ENCODE assay signal across 13 cellular contexts in the genomic region with DNA sequence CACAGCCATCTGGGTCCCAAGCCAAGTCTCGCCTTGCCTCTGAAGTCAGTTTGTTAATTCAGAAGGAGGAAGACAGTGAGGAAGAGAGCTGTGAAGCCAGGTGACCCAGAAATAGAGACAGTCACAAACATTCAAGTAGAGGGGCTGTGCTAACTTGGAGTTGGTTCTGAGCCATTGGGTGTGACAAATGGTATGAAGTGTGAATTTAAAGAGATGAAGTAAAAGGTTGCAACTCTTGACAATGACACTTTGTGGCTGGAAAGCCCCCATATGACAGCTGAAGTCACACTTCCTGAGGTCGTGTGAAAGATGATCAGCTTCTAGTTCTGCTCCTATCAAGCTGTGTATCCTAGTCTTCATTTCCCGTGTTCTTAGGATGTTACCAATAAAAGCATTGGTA.
A peak's percentile ranks its signal among the peaks of the same experiment; 100 is the strongest.
DNase-seq lines count a peak whose midpoint lies in the region; ATAC-seq and TF ChIP-seq lines count a peak whose summit lies in the region.
"Had no signal": no experiment of that assay in that cellular context is flagged by ENCODE, and none has a peak within 500 bp of the region (broad histone marks: within the 10 kb centered on the region; RNA-seq: fewer than 3 reads in every experiment).

No MANE protein-coding gene starts in this region.

- DNase-seq in neural crest cell (ENCODE audit: low read depth, low spot score): no peak
- no peak for DNase-seq in activated CD4-positive, alpha-beta T cell treated with anti-CD3 and anti-CD28 coated beads, Interleukin-2, amount 50 U/mL, for 1 hour
- no peak for DNase-seq in NCI-H526 treated with DMSO at 0.1 percent for 48 hours (lab: John Stamatoyannopoulos, UW)
- no peak for DNase-seq in activated naive CD4-positive, alpha-beta T cell (lab: John Stamatoyannopoulos, UW)
- DNase-seq: activated CD8-positive, alpha-beta memory T cell treated with anti-CD3 and anti-CD28 coated beads, Interleukin-2, amount 50 U/mL, for 48 hours; hypothalamus; mesenchymal stem cell; NCI-H2029; right cardiac atrium had no signal

- peaks cover 3% of the 10 kb centered on the region for H3K27me3 Mint-ChIP-seq in neural crest cell (ENCODE audit: low read depth)

- peak overlapping the region; percentile 37 for H3K27ac Mint-ChIP-seq in neural crest cell (ENCODE audit: unreplicated experiment)

- H3K9me3 Mint-ChIP-seq in neural crest cell: no peaks in the 10 kb centered on the region

- H3K4me3 Mint-ChIP-seq in neural crest cell: no peak overlapping the region

- H3K36me3 Mint-ChIP-seq in neural crest cell (ENCODE audit: low read depth): no peaks in the 10 kb centered on the region

- peaks cover 33% of the 10 kb centered on the region for H3K4me1 Mint-ChIP-seq in neural crest cell

- TF ChIP-seq CTCF in neural crest cell (conservative IDR thresholded peaks at IDR 0.05): no peak

- ATAC-seq in GM18909 (IDR thresholded peaks at IDR 0.05; ENCODE audit: poor library complexity, unreplicated experiment) (peak; percentile 85), GM21723 (IDR thresholded peaks at IDR 0.05; ENCODE audit: unreplicated experiment) (peak; percentile 68), HG03159 (IDR thresholded peaks at IDR 0.05; ENCODE audit: unreplicated experiment) (peak; percentile 71)
- ATAC-seq: Panc1, right cardiac atrium had no signal
